Comparison of ENCODE assay signal across 1 cellular context in the genomic region with DNA sequence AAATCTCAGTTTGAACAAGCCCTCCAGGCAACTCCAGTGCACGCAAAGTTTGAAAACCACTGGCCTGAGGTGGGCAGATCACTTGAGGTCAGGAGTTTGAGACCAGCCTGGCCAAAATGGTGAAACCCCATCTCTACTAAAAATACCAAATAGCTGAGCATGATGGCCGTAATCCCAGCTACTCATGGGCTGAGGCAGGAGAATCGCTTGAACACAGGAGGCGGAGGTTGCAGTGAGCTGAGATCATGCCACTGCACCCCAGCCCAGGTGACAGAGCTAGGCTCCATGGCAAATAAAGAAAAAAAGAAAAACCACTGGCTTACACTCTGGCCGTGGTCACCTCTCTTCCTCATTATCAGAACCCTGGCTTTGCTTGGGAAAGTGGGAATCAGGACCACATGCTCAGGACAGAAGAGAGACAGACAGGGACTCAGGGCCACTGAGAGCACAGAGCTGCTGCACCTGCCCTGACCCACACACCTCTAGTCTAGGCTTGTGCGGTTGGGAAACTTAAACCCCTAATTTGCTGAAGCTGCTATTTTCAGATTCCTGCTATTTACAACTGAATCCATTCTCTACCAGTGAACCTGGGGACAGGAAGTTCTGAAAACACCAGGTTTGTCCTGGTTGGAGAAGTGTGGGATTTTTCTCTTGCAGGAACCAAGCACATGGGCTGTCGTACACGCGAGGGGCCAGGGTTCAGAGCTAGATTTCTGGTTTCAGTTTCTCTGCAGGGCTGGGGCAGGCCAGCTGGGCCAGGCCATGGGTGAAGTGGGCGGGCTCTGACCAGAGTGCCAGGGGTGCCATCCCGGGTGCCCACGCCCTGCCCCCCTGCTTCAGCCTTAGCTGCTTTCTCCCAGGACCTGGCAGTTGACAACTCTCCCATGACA.
A peak's percentile ranks its signal among the peaks of the same experiment; 100 is the strongest.
TF ChIP-seq lines count a peak whose summit lies in the region.

No MANE protein-coding gene starts in this region.

TF ChIP-seq in HepG2, 621 proteins besides CTCF, POLR2A, EP300 and RAD21 (continued from another document):
- TF ChIP-seq ZNF501 (CRISPR knock-in tag; IDR thresholded peaks at IDR 0.05): 0 out of 2 replicates have a peak, but pooled peaks have one; percentile 14
- TF ChIP-seq MED13 (CRISPR knock-in tag; IDR thresholded peaks at IDR 0.05): no peak
- TF ChIP-seq, protein P1, sequence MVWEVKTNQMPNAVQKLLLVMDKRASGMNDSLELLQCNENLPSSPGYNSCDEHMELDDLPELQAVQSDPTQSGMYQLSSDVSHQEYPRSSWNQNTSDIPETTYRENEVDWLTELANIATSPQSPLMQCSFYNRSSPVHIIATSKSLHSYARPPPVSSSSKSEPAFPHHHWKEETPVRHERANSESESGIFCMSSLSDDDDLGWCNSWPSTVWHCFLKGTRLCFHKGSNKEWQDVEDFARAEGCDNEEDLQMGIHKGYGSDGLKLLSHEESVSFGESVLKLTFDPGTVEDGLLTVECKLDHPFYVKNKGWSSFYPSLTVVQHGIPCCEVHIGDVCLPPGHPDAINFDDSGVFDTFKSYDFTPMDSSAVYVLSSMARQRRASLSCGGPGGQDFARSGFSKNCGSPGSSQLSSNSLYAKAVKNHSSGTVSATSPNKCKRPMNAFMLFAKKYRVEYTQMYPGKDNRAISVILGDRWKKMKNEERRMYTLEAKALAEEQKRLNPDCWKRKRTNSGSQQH (CRISPR knock-in tag; IDR thresholded peaks at IDR 0.05; ENCODE audit: low read depth): no peak
- no peak for TF ChIP-seq SYNCRIP (IDR thresholded peaks at IDR 0.05; ENCODE audit: insufficient read depth, low read depth, low read length)
- TF ChIP-seq MAFG (CRISPR knock-in tag; IDR thresholded peaks at IDR 0.05): peak; percentile 23; the same call in 1 of the 2 replicates
- 0 out of 2 replicates have a peak, but pooled peaks have one; percentile 27 for TF ChIP-seq ZNF709 (CRISPR knock-in tag; IDR thresholded peaks at IDR 0.05)
- no peak for TF ChIP-seq ZBTB21 (CRISPR knock-in tag; IDR thresholded peaks at IDR 0.05)
- TF ChIP-seq CCDC6 (CRISPR knock-in tag; IDR thresholded peaks at IDR 0.05): 0 out of 2 replicates have a peak, but pooled peaks have one; percentile 39
- no peak for TF ChIP-seq FOXO1 (CRISPR knock-in tag; IDR thresholded peaks at IDR 0.05)
- TF ChIP-seq ARHGAP35 (CRISPR knock-in tag; IDR thresholded peaks at IDR 0.05; ENCODE audit: borderline replicate concordance): 0 out of 2 replicates have a peak, but pooled peaks have one; percentile 20
- peak; percentile 4; the same call in 1 of the 2 replicates for TF ChIP-seq ZMYM4 (CRISPR knock-in tag; IDR thresholded peaks at IDR 0.05)
- 0 out of 2 replicates have a peak, but pooled peaks have one; percentile 16 for TF ChIP-seq ZSCAN31 (CRISPR knock-in tag; IDR thresholded peaks at IDR 0.05; ENCODE audit: low read depth)
- TF ChIP-seq SOX13 (IDR thresholded peaks at IDR 0.05): no peak
- TF ChIP-seq SOX13 (CRISPR knock-in tag; conservative IDR thresholded peaks at IDR 0.05 in 1 of 2, IDR thresholded peaks at IDR 0.05 in 1 of 2): no peak
- no peak for TF ChIP-seq SATB2 (CRISPR knock-in tag; IDR thresholded peaks at IDR 0.05)
- TF ChIP-seq, protein P2, sequence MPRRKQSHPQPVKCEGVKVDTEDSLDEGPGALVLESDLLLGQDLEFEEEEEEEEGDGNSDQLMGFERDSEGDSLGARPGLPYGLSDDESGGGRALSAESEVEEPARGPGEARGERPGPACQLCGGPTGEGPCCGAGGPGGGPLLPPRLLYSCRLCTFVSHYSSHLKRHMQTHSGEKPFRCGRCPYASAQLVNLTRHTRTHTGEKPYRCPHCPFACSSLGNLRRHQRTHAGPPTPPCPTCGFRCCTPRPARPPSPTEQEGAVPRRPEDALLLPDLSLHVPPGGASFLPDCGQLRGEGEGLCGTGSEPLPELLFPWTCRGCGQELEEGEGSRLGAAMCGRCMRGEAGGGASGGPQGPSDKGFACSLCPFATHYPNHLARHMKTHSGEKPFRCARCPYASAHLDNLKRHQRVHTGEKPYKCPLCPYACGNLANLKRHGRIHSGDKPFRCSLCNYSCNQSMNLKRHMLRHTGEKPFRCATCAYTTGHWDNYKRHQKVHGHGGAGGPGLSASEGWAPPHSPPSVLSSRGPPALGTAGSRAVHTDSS (CRISPR knock-in tag; conservative IDR thresholded peaks at IDR 0.05): no peak
- peak; percentile 98 for TF ChIP-seq HNRNPL (IDR thresholded peaks at IDR 0.05; ENCODE audit: low read depth, low read length)
- TF ChIP-seq ZBTB38 (CRISPR knock-in tag; IDR thresholded peaks at IDR 0.05): 0 out of 2 replicates have a peak, but pooled peaks have one; percentile 15
- TF ChIP-seq, protein P3, sequence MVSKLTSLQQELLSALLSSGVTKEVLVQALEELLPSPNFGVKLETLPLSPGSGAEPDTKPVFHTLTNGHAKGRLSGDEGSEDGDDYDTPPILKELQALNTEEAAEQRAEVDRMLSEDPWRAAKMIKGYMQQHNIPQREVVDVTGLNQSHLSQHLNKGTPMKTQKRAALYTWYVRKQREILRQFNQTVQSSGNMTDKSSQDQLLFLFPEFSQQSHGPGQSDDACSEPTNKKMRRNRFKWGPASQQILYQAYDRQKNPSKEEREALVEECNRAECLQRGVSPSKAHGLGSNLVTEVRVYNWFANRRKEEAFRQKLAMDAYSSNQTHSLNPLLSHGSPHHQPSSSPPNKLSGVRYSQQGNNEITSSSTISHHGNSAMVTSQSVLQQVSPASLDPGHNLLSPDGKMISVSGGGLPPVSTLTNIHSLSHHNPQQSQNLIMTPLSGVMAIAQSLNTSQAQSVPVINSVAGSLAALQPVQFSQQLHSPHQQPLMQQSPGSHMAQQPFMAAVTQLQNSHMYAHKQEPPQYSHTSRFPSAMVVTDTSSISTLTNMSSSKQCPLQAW (CRISPR knock-in tag; IDR thresholded peaks at IDR 0.05): 0 out of 2 replicates have a peak, but pooled peaks have one; percentile 36
- TF ChIP-seq ZNF446 (CRISPR knock-in tag; IDR thresholded peaks at IDR 0.05): peak; percentile 80
- TF ChIP-seq ZNF800 (CRISPR knock-in tag; IDR thresholded peaks at IDR 0.05): peak; percentile 38; the same call in 1 of the 2 replicates
- TF ChIP-seq, protein P4, sequence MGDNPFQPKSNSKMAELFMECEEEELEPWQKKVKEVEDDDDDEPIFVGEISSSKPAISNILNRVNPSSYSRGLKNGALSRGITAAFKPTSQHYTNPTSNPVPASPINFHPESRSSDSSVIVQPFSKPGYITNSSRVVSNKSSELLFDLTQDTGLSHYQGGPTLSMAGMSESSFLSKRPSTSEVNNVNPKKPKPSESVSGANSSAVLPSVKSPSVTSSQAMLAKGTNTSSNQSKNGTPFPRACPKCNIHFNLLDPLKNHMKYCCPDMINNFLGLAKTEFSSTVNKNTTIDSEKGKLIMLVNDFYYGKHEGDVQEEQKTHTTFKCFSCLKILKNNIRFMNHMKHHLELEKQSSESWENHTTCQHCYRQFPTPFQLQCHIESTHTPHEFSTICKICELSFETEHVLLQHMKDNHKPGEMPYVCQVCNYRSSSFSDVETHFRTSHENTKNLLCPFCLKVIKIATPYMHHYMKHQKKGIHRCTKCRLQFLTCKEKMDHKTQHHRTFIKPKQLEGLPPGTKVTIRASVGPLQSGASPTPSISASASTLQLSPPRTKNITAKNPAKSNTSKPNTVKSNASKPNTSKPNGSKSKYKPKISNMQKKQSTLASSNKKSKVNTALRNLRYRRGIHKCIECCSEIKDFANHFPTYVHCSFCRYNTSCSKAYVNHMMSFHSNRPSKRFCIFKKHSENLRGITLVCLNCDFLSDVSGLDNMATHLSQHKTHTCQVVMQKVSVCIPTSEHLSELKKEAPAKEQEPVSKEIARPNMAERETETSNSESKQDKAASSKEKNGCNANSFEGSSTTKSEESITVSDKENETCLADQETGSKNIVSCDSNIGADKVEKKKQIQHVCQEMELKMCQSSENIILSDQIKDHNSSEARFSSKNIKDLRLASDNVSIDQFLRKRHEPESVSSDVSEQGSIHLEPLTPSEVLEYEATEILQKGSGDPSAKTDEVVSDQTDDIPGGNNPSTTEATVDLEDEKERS (CRISPR knock-in tag; IDR thresholded peaks at IDR 0.05): no peak
- TF ChIP-seq MTF1 (CRISPR knock-in tag; IDR thresholded peaks at IDR 0.05): no peak
- peak; percentile 70 for TF ChIP-seq MAFF (IDR thresholded peaks at IDR 0.05; ENCODE audit: low read depth, low read length)
